In the genomic region with DNA sequence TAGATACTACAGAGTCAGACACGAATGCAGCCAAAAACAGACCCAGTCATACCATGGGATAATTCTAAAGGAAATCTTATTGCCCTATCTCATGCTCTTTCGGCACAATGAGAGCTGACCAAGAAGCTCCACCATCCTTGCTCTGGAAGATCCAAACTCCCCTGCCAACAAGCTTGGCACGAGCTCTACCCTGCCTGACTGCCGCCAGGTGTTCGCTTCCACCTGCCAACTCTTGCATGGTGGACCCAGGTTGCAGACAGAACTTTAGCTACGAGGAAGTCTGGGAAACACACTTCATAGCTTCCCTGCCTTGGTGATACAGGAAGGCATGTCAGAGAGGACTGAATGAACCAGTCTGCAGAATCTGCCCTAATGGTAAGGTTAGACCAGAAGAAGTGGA, we compare ENCODE assay signal across 9 cellular contexts.
"Had no signal": no experiment of that assay in that cellular context is flagged by ENCODE, and none has a peak within 500 bp of the region (broad histone marks: within the 10 kb centered on the region; RNA-seq: fewer than 3 reads in every experiment).

No MANE protein-coding gene starts in this region.

- H3K9ac ChIP-seq: GM23248 had no signal

- H3K4me1 ChIP-seq: HAP-1 had no signal

- DNase-seq: GM23248, GOT3, H7, H9, HCEC 1CT, HFFc6 had no signal

- H2AFZ ChIP-seq: GM23248, GM23338 had no signal

- H3K4me3 ChIP-seq: GM23248, GM23338, HAP-1 had no signal

- H3K4me2 ChIP-seq: GM23338 had no signal

- H3K36me3 ChIP-seq: HAP-1 had no signal

- H3K27ac ChIP-seq: GM23248 had no signal

- H3K9me3 ChIP-seq: HAP-1 had no signal

- ATAC-seq: GM23338, HCT116 had no signal
